1 cellular context compared by ENCODE assay signal in the genomic region with DNA sequence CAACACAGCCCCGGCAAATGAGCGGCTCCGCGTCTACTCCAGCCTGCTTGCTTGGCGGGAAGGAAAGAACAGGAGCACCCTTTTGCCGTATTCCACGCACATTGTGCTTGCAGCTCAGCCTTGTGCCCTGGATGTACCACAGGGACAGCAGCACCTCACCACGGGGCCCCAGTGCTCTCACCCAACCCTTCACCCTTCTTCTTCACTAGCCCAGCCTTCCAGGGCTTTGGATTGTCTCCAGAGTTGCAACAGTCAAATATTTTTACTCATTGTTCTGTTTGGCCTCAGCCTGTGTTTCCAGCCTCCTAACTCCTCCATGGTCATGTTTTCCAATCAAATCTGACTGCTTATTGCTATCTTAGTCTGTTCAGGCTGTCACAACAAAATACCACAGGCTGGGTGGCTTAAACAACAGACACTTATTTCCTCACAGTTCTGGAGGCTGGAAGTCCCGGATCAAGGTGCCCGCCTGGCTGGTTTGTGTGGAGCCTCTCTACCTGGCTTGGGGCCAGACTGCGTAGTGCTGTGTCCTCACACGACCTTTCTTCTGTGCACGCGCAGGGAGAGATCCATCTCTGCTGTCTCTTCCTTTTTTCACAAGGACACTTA.
TF ChIP-seq lines count a peak whose summit lies in the region.

No MANE protein-coding gene starts in this region.

TF ChIP-seq in HepG2, 621 proteins besides CTCF, POLR2A, EP300 and RAD21 (continued from another document and continues in another):
- TF ChIP-seq, protein P1, sequence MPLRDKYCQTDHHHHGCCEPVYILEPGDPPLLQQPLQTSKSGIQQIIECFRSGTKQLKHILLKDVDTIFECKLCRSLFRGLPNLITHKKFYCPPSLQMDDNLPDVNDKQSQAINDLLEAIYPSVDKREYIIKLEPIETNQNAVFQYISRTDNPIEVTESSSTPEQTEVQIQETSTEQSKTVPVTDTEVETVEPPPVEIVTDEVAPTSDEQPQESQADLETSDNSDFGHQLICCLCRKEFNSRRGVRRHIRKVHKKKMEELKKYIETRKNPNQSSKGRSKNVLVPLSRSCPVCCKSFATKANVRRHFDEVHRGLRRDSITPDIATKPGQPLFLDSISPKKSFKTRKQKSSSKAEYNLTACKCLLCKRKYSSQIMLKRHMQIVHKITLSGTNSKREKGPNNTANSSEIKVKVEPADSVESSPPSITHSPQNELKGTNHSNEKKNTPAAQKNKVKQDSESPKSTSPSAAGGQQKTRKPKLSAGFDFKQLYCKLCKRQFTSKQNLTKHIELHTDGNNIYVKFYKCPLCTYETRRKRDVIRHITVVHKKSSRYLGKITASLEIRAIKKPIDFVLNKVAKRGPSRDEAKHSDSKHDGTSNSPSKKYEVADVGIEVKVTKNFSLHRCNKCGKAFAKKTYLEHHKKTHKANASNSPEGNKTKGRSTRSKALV (CRISPR knock-in tag; IDR thresholded peaks at IDR 0.05) = no peak
- TF ChIP-seq ZNF569 (CRISPR knock-in tag; IDR thresholded peaks at IDR 0.05; ENCODE audit: borderline replicate concordance) (no peak), ZNF772 (CRISPR knock-in tag; IDR thresholded peaks at IDR 0.05) (no peak), AKAP8 (CRISPR knock-in tag; IDR thresholded peaks at IDR 0.05) (no peak), ASH2L (IDR thresholded peaks at IDR 0.05; ENCODE audit: insufficient read length, low read depth, low read length) (no peak), TCF7 (IDR thresholded peaks at IDR 0.05; ENCODE audit: low read depth) (peak; percentile 58), ZNF143 (CRISPR knock-in tag; IDR thresholded peaks at IDR 0.05) (no peak), ZNF337 (CRISPR knock-in tag; IDR thresholded peaks at IDR 0.05; ENCODE audit: borderline replicate concordance, low read depth) (no peak), ZNF335 (CRISPR knock-in tag; IDR thresholded peaks at IDR 0.05) (no peak), NFIB (CRISPR knock-in tag; IDR thresholded peaks at IDR 0.05; ENCODE audit: borderline replicate concordance) (no peak), ZNF724P (CRISPR knock-in tag; IDR thresholded peaks at IDR 0.05; ENCODE audit: borderline replicate concordance) (no peak), PHF8 (CRISPR knock-in tag; IDR thresholded peaks at IDR 0.05) (no peak), ZNF607 (CRISPR knock-in tag; IDR thresholded peaks at IDR 0.05; ENCODE audit: borderline replicate concordance) (no peak), RBM22 (optimal IDR thresholded peaks at IDR 0.05; ENCODE audit: low read length) (no peak), TBP (CRISPR knock-in tag; IDR thresholded peaks at IDR 0.05) (no peak), ZNF446 (CRISPR knock-in tag; IDR thresholded peaks at IDR 0.05) (no peak), ZSCAN22 (CRISPR knock-in tag; IDR thresholded peaks at IDR 0.05) (no peak), POGZ (CRISPR knock-in tag; IDR thresholded peaks at IDR 0.05) (no peak), ZNF547 (CRISPR knock-in tag; IDR thresholded peaks at IDR 0.05) (no peak), GATAD2A (CRISPR knock-in tag; IDR thresholded peaks at IDR 0.05) (peak; percentile 42; the same call in 1 of the 2 replicates), HDAC2 (CRISPR knock-in tag; IDR thresholded peaks at IDR 0.05) (0 out of 2 replicates have a peak, but pooled peaks have one; percentile 35), ARNT (IDR thresholded peaks at IDR 0.05) (no peak), ZSCAN12 (CRISPR knock-in tag; IDR thresholded peaks at IDR 0.05) (no peak), EEA1 (CRISPR knock-in tag; IDR thresholded peaks at IDR 0.05; ENCODE audit: borderline replicate concordance) (no peak), REXO4 (CRISPR knock-in tag; IDR thresholded peaks at IDR 0.05; ENCODE audit: borderline replicate concordance) (no peak), ZFP62 (CRISPR knock-in tag; IDR thresholded peaks at IDR 0.05) (no peak), ZNF780A (CRISPR knock-in tag; IDR thresholded peaks at IDR 0.05) (no peak)
- TF ChIP-seq, protein P2, sequence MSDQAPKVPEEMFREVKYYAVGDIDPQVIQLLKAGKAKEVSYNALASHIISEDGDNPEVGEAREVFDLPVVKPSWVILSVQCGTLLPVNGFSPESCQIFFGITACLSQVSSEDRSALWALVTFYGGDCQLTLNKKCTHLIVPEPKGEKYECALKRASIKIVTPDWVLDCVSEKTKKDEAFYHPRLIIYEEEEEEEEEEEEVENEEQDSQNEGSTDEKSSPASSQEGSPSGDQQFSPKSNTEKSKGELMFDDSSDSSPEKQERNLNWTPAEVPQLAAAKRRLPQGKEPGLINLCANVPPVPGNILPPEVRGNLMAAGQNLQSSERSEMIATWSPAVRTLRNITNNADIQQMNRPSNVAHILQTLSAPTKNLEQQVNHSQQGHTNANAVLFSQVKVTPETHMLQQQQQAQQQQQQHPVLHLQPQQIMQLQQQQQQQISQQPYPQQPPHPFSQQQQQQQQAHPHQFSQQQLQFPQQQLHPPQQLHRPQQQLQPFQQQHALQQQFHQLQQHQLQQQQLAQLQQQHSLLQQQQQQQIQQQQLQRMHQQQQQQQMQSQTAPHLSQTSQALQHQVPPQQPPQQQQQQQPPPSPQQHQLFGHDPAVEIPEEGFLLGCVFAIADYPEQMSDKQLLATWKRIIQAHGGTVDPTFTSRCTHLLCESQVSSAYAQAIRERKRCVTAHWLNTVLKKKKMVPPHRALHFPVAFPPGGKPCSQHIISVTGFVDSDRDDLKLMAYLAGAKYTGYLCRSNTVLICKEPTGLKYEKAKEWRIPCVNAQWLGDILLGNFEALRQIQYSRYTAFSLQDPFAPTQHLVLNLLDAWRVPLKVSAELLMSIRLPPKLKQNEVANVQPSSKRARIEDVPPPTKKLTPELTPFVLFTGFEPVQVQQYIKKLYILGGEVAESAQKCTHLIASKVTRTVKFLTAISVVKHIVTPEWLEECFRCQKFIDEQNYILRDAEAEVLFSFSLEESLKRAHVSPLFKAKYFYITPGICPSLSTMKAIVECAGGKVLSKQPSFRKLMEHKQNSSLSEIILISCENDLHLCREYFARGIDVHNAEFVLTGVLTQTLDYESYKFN (CRISPR knock-in tag; conservative IDR thresholded peaks at IDR 0.05) = 0 out of 2 replicates have a peak, but pooled peaks have one; percentile 22
- TF ChIP-seq, protein P3, sequence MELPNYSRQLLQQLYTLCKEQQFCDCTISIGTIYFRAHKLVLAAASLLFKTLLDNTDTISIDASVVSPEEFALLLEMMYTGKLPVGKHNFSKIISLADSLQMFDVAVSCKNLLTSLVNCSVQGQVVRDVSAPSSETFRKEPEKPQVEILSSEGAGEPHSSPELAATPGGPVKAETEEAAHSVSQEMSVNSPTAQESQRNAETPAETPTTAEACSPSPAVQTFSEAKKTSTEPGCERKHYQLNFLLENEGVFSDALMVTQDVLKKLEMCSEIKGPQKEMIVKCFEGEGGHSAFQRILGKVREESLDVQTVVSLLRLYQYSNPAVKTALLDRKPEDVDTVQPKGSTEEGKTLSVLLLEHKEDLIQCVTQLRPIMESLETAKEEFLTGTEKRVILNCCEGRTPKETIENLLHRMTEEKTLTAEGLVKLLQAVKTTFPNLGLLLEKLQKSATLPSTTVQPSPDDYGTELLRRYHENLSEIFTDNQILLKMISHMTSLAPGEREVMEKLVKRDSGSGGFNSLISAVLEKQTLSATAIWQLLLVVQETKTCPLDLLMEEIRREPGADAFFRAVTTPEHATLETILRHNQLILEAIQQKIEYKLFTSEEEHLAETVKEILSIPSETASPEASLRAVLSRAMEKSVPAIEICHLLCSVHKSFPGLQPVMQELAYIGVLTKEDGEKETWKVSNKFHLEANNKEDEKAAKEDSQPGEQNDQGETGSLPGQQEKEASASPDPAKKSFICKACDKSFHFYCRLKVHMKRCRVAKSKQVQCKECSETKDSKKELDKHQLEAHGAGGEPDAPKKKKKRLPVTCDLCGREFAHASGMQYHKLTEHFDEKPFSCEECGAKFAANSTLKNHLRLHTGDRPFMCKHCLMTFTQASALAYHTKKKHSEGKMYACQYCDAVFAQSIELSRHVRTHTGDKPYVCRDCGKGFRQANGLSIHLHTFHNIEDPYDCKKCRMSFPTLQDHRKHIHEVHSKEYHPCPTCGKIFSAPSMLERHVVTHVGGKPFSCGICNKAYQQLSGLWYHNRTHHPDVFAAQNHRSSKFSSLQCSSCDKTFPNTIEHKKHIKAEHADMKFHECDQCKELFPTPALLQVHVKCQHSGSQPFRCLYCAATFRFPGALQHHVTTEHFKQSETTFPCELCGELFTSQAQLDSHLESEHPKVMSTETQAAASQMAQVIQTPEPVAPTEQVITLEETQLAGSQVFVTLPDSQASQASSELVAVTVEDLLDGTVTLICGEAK (IDR thresholded peaks at IDR 0.05) = no peak
- TF ChIP-seq, protein P3 (CRISPR knock-in tag; IDR thresholded peaks at IDR 0.05) = no peak
- TF ChIP-seq, protein P4, sequence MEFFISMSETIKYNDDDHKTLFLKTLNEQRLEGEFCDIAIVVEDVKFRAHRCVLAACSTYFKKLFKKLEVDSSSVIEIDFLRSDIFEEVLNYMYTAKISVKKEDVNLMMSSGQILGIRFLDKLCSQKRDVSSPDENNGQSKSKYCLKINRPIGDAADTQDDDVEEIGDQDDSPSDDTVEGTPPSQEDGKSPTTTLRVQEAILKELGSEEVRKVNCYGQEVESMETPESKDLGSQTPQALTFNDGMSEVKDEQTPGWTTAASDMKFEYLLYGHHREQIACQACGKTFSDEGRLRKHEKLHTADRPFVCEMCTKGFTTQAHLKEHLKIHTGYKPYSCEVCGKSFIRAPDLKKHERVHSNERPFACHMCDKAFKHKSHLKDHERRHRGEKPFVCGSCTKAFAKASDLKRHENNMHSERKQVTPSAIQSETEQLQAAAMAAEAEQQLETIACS (CRISPR knock-in tag; IDR thresholded peaks at IDR 0.05) = 0 out of 2 replicates have a peak, but pooled peaks have one; percentile 41
- TF ChIP-seq, protein P5, sequence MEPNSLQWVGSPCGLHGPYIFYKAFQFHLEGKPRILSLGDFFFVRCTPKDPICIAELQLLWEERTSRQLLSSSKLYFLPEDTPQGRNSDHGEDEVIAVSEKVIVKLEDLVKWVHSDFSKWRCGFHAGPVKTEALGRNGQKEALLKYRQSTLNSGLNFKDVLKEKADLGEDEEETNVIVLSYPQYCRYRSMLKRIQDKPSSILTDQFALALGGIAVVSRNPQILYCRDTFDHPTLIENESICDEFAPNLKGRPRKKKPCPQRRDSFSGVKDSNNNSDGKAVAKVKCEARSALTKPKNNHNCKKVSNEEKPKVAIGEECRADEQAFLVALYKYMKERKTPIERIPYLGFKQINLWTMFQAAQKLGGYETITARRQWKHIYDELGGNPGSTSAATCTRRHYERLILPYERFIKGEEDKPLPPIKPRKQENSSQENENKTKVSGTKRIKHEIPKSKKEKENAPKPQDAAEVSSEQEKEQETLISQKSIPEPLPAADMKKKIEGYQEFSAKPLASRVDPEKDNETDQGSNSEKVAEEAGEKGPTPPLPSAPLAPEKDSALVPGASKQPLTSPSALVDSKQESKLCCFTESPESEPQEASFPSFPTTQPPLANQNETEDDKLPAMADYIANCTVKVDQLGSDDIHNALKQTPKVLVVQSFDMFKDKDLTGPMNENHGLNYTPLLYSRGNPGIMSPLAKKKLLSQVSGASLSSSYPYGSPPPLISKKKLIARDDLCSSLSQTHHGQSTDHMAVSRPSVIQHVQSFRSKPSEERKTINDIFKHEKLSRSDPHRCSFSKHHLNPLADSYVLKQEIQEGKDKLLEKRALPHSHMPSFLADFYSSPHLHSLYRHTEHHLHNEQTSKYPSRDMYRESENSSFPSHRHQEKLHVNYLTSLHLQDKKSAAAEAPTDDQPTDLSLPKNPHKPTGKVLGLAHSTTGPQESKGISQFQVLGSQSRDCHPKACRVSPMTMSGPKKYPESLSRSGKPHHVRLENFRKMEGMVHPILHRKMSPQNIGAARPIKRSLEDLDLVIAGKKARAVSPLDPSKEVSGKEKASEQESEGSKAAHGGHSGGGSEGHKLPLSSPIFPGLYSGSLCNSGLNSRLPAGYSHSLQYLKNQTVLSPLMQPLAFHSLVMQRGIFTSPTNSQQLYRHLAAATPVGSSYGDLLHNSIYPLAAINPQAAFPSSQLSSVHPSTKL (CRISPR knock-in tag; IDR thresholded peaks at IDR 0.05) = peak; percentile 41; the same call in 1 of the 2 replicates
- TF ChIP-seq, protein P6, sequence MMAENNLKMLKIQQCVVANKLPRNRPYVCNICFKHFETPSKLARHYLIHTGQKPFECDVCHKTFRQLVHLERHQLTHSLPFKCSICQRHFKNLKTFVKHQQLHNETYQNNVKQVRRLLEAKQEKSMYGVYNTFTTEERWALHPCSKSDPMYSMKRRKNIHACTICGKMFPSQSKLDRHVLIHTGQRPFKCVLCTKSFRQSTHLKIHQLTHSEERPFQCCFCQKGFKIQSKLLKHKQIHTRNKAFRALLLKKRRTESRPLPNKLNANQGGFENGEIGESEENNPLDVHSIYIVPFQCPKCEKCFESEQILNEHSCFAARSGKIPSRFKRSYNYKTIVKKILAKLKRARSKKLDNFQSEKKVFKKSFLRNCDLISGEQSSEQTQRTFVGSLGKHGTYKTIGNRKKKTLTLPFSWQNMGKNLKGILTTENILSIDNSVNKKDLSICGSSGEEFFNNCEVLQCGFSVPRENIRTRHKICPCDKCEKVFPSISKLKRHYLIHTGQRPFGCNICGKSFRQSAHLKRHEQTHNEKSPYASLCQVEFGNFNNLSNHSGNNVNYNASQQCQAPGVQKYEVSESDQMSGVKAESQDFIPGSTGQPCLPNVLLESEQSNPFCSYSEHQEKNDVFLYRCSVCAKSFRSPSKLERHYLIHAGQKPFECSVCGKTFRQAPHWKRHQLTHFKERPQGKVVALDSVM (CRISPR knock-in tag; IDR thresholded peaks at IDR 0.05) = no peak
